In the genomic region with DNA sequence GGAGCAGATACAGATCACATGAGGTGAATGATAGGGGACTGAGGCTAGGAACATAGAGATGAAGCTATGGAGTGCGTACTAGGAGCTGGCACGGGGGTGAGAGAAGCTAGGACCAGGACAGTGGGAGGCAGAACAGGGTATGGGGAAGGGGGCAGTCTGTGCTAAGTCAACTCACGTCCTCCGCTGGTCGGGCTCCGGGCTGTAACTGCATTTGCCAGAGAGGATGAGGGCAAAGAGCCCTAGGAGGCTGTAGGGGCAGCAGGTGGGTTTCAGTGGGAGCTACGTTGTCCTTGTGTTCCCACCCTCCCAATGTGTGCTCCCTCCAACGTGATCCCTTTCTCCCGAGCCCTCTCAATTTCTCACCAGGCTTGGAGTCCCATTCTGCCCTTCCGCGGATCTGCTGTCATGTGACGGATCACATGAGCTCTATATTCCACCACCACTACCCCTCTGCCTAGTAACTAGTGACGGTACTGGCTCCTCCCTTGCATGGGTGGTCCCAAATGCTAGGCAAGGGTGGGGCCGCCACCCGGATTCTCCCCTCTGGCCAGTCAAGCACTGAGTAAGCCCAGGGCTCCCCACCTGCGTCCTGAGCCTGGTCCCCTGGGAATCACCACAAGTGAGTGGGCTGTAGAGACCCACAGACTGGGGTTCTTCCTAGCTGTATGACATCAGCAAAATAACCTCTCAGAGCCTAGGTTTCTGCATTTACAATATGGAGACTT, we compare ENCODE assay signal across 8 cellular contexts. TPM values are rescaled to one million over a fixed set of nuclear protein-coding genes. Genes with fewer than 3 reads are reported as not detected.
DNase-seq lines count a peak whose midpoint lies in the region; ATAC-seq and TF ChIP-seq lines count a peak whose summit lies in the region.

TSS of gene TPP1 (minus strand) at position 402 of the 725 bp plus-strand sequence. CDS start at position 380, 22 bp downstream.

- peak within 1 kb of the TSS; percentile 74 for H3K9ac ChIP-seq in SU-DHL-6 (ENCODE audit: low read length)
- H3K9ac ChIP-seq in parathyroid adenoma = no peak within 1 kb of the TSS

- H3K4me1 Mint-ChIP-seq in activated naive CD8-positive, alpha-beta T cell treated with anti-CD3 and anti-CD28 coated beads, Interleukin-2, amount 50 U/mL, for 24 hours = peaks cover 9% of the 10 kb centered on the region

- intact Hi-C loops in Right ventricle myocardium superior (cut with DNase I) = loop anchor here (10.0 kb wide), 1 partner anchor 144 kb away; the partner anchor contains the start of gene TRIM3

- H3K27me3 Mint-ChIP-seq in activated naive CD8-positive, alpha-beta T cell treated with anti-CD3 and anti-CD28 coated beads, Interleukin-2, amount 50 U/mL, for 24 hours = no peaks in the 10 kb centered on the region

- H3K36me3 Mint-ChIP-seq in activated naive CD8-positive, alpha-beta T cell treated with anti-CD3 and anti-CD28 coated beads, Interleukin-2, amount 50 U/mL, for 24 hours (ENCODE audit: low read depth) = peaks cover 9% of the 10 kb centered on the region

- peak; percentile 98 for ATAC-seq in HG02763 (IDR thresholded peaks at IDR 0.05; ENCODE audit: unreplicated experiment)
- ATAC-seq in activated naive CD8-positive, alpha-beta T cell treated with anti-CD3 and anti-CD28 coated beads, Interleukin-2, amount 50 U/mL, for 24 hours = peak; percentile 98
- peak; percentile 96 for ATAC-seq in Right ventricle myocardium superior (ENCODE audit: poor library complexity)

- H3K4me3 ChIP-seq in GM12875 (ENCODE audit: low read depth, low read length) (peak within 1 kb of the TSS; percentile 61), SU-DHL-6 (ENCODE audit: insufficient read depth, low read length, poor library complexity, severe bottlenecking) (peak within 1 kb of the TSS; percentile 77), parathyroid adenoma (ENCODE audit: low read depth, low read length) (peak within 1 kb of the TSS; percentile 81), tibial nerve (peak within 1 kb of the TSS; percentile 68 to 86 (median 75))

- H3K9me3 ChIP-seq in SU-DHL-6 (ENCODE audit: insufficient read depth, low read length) (no peaks in the 10 kb centered on the region), parathyroid adenoma (ENCODE audit: control insufficient read depth, low read length) (no peaks in the 10 kb centered on the region), tibial nerve (no peaks in the 10 kb centered on the region)

- no peak within 1 kb of the TSS for H3K4me3 Mint-ChIP-seq in activated naive CD8-positive, alpha-beta T cell treated with anti-CD3 and anti-CD28 coated beads, Interleukin-2, amount 50 U/mL, for 24 hours

- H4K20me1 ChIP-seq in SU-DHL-6 (ENCODE audit: low read depth, low read length) = no peaks in the 10 kb centered on the region

- H3K4me1 ChIP-seq in parathyroid adenoma = peaks cover 2% of the 10 kb centered on the region
- H3K4me1 ChIP-seq in tibial nerve = peaks cover 0 to 26% (median 7%) of the 10 kb centered on the region in 4 donors

- H3F3A ChIP-seq in SU-DHL-6 (ENCODE audit: insufficient read depth) = no peaks in the 10 kb centered on the region

- peak; percentile 85 to 93 for TF ChIP-seq POLR2A in tibial nerve (IDR thresholded peaks at IDR 0.05)

- no peak for TF ChIP-seq CTCF in GM12875 (IDR thresholded peaks at IDR 0.05; ENCODE audit: borderline replicate concordance, insufficient read depth, low read depth, low read length)
- no peak for TF ChIP-seq CTCF in SU-DHL-6 (IDR thresholded peaks at IDR 0.05; ENCODE audit: insufficient read depth, low read length, poor library complexity, severe bottlenecking)
- TF ChIP-seq CTCF in parathyroid adenoma (IDR thresholded peaks at IDR 0.05) = no peak
- TF ChIP-seq CTCF in tibial nerve (IDR thresholded peaks at IDR 0.05) = peak in 1 of 5 experiments; percentile 24

- H3K9me3 Mint-ChIP-seq in activated naive CD8-positive, alpha-beta T cell treated with anti-CD3 and anti-CD28 coated beads, Interleukin-2, amount 50 U/mL, for 24 hours = no peaks in the 10 kb centered on the region

- H3K36me3 ChIP-seq in SU-DHL-6 (ENCODE audit: low read length) = no peaks in the 10 kb centered on the region
- no peaks in the 10 kb centered on the region for H3K36me3 ChIP-seq in parathyroid adenoma (ENCODE audit: control insufficient read depth, insufficient read depth, low read length)
- H3K36me3 ChIP-seq in tibial nerve = peaks cover 0 to 36% (median 9%) of the 10 kb centered on the region in 3 donors

- H3K27ac ChIP-seq in SU-DHL-6 (ENCODE audit: low read depth, low read length) (no peak within 1 kb of the TSS), parathyroid adenoma (peak within 1 kb of the TSS; percentile 67), tibial nerve (peak within 1 kb of the TSS; percentile 87 to 95 (median 92))

- H3K27me3 ChIP-seq in SU-DHL-6 (ENCODE audit: low read length) (no peaks in the 10 kb centered on the region), parathyroid adenoma (ENCODE audit: control insufficient read depth, insufficient read depth, low read length) (no peaks in the 10 kb centered on the region), tibial nerve (no peaks in the 10 kb centered on the region)

- peak; percentile 84 to 93 (median 93) for DNase-seq in NCI-H1417 (lab: John Stamatoyannopoulos, UW)
- peak; percentile 93 for DNase-seq in activated naive CD8-positive, alpha-beta T cell treated with anti-CD3 and anti-CD28 coated beads, Interleukin-2, amount 50 U/mL, for 24 hours
- DNase-seq in Right ventricle myocardium superior = peak; percentile 94
- DNase-seq in tibial nerve (ENCODE audit: low spot score in 2 of 2) = peak; percentile 90 to 99

- peak within 1 kb of the TSS; percentile 84 for H3K4me2 ChIP-seq in SU-DHL-6 (ENCODE audit: low read depth, low read length, poor library complexity, severe bottlenecking)
- H3K4me2 ChIP-seq in parathyroid adenoma (ENCODE audit: low read length) = peak within 1 kb of the TSS; percentile 91

- TF ChIP-seq EP300 in tibial nerve (IDR thresholded peaks at IDR 0.05) = peak; percentile 72 to 98

- peak within 1 kb of the TSS; percentile 65 for H2AFZ ChIP-seq in SU-DHL-6 (ENCODE audit: low read depth, low read length, severe bottlenecking)
- peak within 1 kb of the TSS; percentile 33 for H2AFZ ChIP-seq in parathyroid adenoma

- H3K79me2 ChIP-seq in SU-DHL-6 (ENCODE audit: insufficient read depth, low read length) (peaks cover 9% of the 10 kb centered on the region; the same call in 1 of the 2 replicates), parathyroid adenoma (no peaks in the 10 kb centered on the region)

- H3K9me2 ChIP-seq in SU-DHL-6 (replicated peaks; ENCODE audit: insufficient read depth, low read length) = no peaks in the 10 kb centered on the region

- H3K27ac Mint-ChIP-seq in activated naive CD8-positive, alpha-beta T cell treated with anti-CD3 and anti-CD28 coated beads, Interleukin-2, amount 50 U/mL, for 24 hours = no peak within 1 kb of the TSS

- 0% methylated on average over 16 of the region's 16 CpGs for WGBS in tibial nerve, 2 donors

RNA-seq across cellular contexts. Expression of gene TPP1, which starts in this region (rescaled TPM):
- 71.5 TPM for total RNA-seq in Right ventricle myocardium superior
- total RNA-seq in tibial nerve = 10 to 100 TPM; 45.6 to 81.3 (median 58.0) TPM
